ENCODE assay signal across 19 cellular contexts in genomic region chr1:45677751-45678245, GRCh38. TPM values are rescaled to one million over a fixed set of nuclear protein-coding genes. Genes with fewer than 3 reads are reported as not detected.
DNase-seq lines count a peak whose midpoint lies in the region; ATAC-seq and TF ChIP-seq lines count a peak whose summit lies in the region.
"Had no signal": no experiment of that assay in that cellular context is flagged by ENCODE, and none has a peak within 500 bp of the region (broad histone marks: within the 10 kb centered on the region; RNA-seq: fewer than 3 reads in every experiment).

No MANE protein-coding gene starts in this region.

- peak overlapping the region; percentile 38 for H3K4me3 Mint-ChIP-seq in activated naive CD8-positive, alpha-beta T cell
- no peak overlapping the region for H3K4me3 Mint-ChIP-seq in activated naive CD8-positive, alpha-beta T cell treated with anti-CD3 and anti-CD28 coated beads, Interleukin-2, amount 50 U/mL, for 24 hours
- H3K4me3 Mint-ChIP-seq in HFFc6: no peak overlapping the region
- H3K4me3 Mint-ChIP-seq in effector memory CD8-positive, alpha-beta T cell: peak overlapping the region in 1 of 2 donors; percentile 41
- H3K4me3 Mint-ChIP-seq: activated B cell treated with CpG ODN at 0.5 μM for 24 hours; activated CD4-positive, alpha-beta memory T cell treated with anti-CD3 and anti-CD28 coated beads, Interleukin-2, amount 10 ng/mL, durations not matched to agents 7 days and 5 days; T-helper 2 cell treated with Interferon-gamma antibody and Interleukin-4, amounts not matched to agents 5 μg/mL and 100 μg/mL, for 36 hours had no signal

- intact Hi-C loops in gastrocnemius medialis (cut with DNase I; ENCODE audit: low total_unique reads): no loop called here

- ATAC-seq in activated naive CD8-positive, alpha-beta T cell treated with anti-CD3 and anti-CD28 coated beads, Interleukin-2, amount 50 U/mL, for 24 hours: no peak
- no peak for ATAC-seq in effector memory CD8-positive, alpha-beta T cell (replicated peaks)
- no peak for ATAC-seq in gastrocnemius medialis
- ATAC-seq in GM18858 (IDR thresholded peaks at IDR 0.05; ENCODE audit: unreplicated experiment): no peak

- TF ChIP-seq CTCF in HFFc6 (IDR thresholded peaks at IDR 0.05) (no peak), gastrocnemius medialis (IDR thresholded peaks at IDR 0.05 in 4 of 5, conservative IDR thresholded peaks at IDR 0.05 in 1 of 5) (no peak)

- H3K4me1 ChIP-seq in gastrocnemius medialis: peaks cover 90 to 98% of the 10 kb centered on the region in 2 donors

- peaks cover 92% of the 10 kb centered on the region for H3K4me1 Mint-ChIP-seq in activated naive CD8-positive, alpha-beta T cell (ENCODE audit: low read depth)
- H3K4me1 Mint-ChIP-seq in activated naive CD8-positive, alpha-beta T cell treated with anti-CD3 and anti-CD28 coated beads, Interleukin-2, amount 50 U/mL, for 24 hours: peaks cover 82% of the 10 kb centered on the region
- peaks cover 76% of the 10 kb centered on the region for H3K4me1 Mint-ChIP-seq in HFFc6 (ENCODE audit: low read depth)
- H3K4me1 Mint-ChIP-seq in effector memory CD8-positive, alpha-beta T cell (ENCODE audit: low read depth in 2 of 2): peaks cover 62 to 84% of the 10 kb centered on the region in 2 donors

- peak overlapping the region; percentile 74 to 98 (median 86) for H3K27ac ChIP-seq in gastrocnemius medialis
- H3K27ac ChIP-seq: PC-9, SJSA1 had no signal

- no peaks in the 10 kb centered on the region for H3K9me3 ChIP-seq in gastrocnemius medialis
- H3K9me3 ChIP-seq: SJSA1, uterus had no signal

- no peak for TF ChIP-seq POLR2A in gastrocnemius medialis (IDR thresholded peaks at IDR 0.05)

- H3K4me3 ChIP-seq in gastrocnemius medialis (no peak overlapping the region), H7 (ENCODE audit: insufficient read depth, low read depth, low read length) (no peak overlapping the region)
- H3K4me3 ChIP-seq: PC-9, SJSA1, uterus had no signal

- H3K27ac Mint-ChIP-seq in activated naive CD8-positive, alpha-beta T cell: no peak overlapping the region
- no peak overlapping the region for H3K27ac Mint-ChIP-seq in activated naive CD8-positive, alpha-beta T cell treated with anti-CD3 and anti-CD28 coated beads, Interleukin-2, amount 50 U/mL, for 24 hours
- H3K27ac Mint-ChIP-seq in HFFc6: peak overlapping the region; percentile 22; the same call in 1 of the 2 replicates
- H3K27ac Mint-ChIP-seq in effector memory CD8-positive, alpha-beta T cell: peak overlapping the region; percentile 59 to 67
- H3K27ac Mint-ChIP-seq: activated B cell treated with CpG ODN at 0.5 μM for 24 hours; activated CD4-positive, alpha-beta memory T cell treated with anti-CD3 and anti-CD28 coated beads, Interleukin-2, amount 10 ng/mL, durations not matched to agents 7 days and 5 days; T-helper 2 cell treated with Interferon-gamma antibody and Interleukin-4, amounts not matched to agents 5 μg/mL and 100 μg/mL, for 36 hours had no signal

- in situ Hi-C loops in gastrocnemius medialis (cut with MboI; ENCODE audit: low sequenced_read_pairs in 4 of 4): loop anchor here in 1 of 4 donors (25.0 kb wide), 1 partner anchor 90 kb away; the partner anchor contains the start of gene NASP

- no peaks in the 10 kb centered on the region for H3K27me3 Mint-ChIP-seq in activated naive CD8-positive, alpha-beta T cell
- no peaks in the 10 kb centered on the region for H3K27me3 Mint-ChIP-seq in activated naive CD8-positive, alpha-beta T cell treated with anti-CD3 and anti-CD28 coated beads, Interleukin-2, amount 50 U/mL, for 24 hours
- no peaks in the 10 kb centered on the region for H3K27me3 Mint-ChIP-seq in HFFc6 (ENCODE audit: insufficient read depth)
- no peaks in the 10 kb centered on the region for H3K27me3 Mint-ChIP-seq in effector memory CD8-positive, alpha-beta T cell
- H3K27me3 Mint-ChIP-seq: activated B cell treated with CpG ODN at 0.5 μM for 24 hours; activated CD4-positive, alpha-beta memory T cell treated with anti-CD3 and anti-CD28 coated beads, Interleukin-2, amount 10 ng/mL, durations not matched to agents 7 days and 5 days had no signal

- no peaks in the 10 kb centered on the region for H3K9me3 Mint-ChIP-seq in activated naive CD8-positive, alpha-beta T cell (ENCODE audit: low read depth)
- H3K9me3 Mint-ChIP-seq in activated naive CD8-positive, alpha-beta T cell treated with anti-CD3 and anti-CD28 coated beads, Interleukin-2, amount 50 U/mL, for 24 hours: no peaks in the 10 kb centered on the region
- no peaks in the 10 kb centered on the region for H3K9me3 Mint-ChIP-seq in HFFc6
- H3K9me3 Mint-ChIP-seq in effector memory CD8-positive, alpha-beta T cell: no peaks in the 10 kb centered on the region
- H3K9me3 Mint-ChIP-seq: activated B cell treated with CpG ODN at 0.5 μM for 24 hours; activated CD4-positive, alpha-beta memory T cell treated with anti-CD3 and anti-CD28 coated beads, Interleukin-2, amount 10 ng/mL, durations not matched to agents 7 days and 5 days; T-helper 2 cell treated with Interferon-gamma antibody and Interleukin-4, amounts not matched to agents 5 μg/mL and 100 μg/mL, for 36 hours had no signal

- peaks cover 4% of the 10 kb centered on the region for H3K36me3 Mint-ChIP-seq in activated naive CD8-positive, alpha-beta T cell
- peaks cover 3% of the 10 kb centered on the region for H3K36me3 Mint-ChIP-seq in activated naive CD8-positive, alpha-beta T cell treated with anti-CD3 and anti-CD28 coated beads, Interleukin-2, amount 50 U/mL, for 24 hours (ENCODE audit: low read depth)
- H3K36me3 Mint-ChIP-seq in HFFc6 (ENCODE audit: low read depth): peaks cover 7% of the 10 kb centered on the region
- H3K36me3 Mint-ChIP-seq in effector memory CD8-positive, alpha-beta T cell (ENCODE audit: insufficient read depth): peaks cover 5% of the 10 kb centered on the region

- H3K27me3 ChIP-seq in gastrocnemius medialis (no peaks in the 10 kb centered on the region), H7 (ENCODE audit: control insufficient read depth, insufficient read depth, low read length) (no peaks in the 10 kb centered on the region)
- H3K27me3 ChIP-seq: SJSA1, uterus had no signal

- DNase-seq in activated naive CD8-positive, alpha-beta T cell treated with anti-CD3 and anti-CD28 coated beads, Interleukin-2, amount 50 U/mL, for 24 hours: no peak
- DNase-seq in HFFc6: no peak
- no peak for DNase-seq in effector memory CD8-positive, alpha-beta T cell
- no peak for DNase-seq in gastrocnemius medialis
- no peak for DNase-seq in stimulated activated CD4-positive, alpha-beta T cell treated with anti-CD3 and anti-CD28 coated beads, Interleukin-1b, Interleukin-23, amount 100 ng/mL, for 48 hours
- DNase-seq in H7: no peak
- DNase-seq: activated B cell treated with CpG ODN at 0.5 μM for 24 hours; activated CD4-positive, alpha-beta memory T cell treated with anti-CD3 and anti-CD28 coated beads, Interleukin-2, amount 10 ng/mL, durations not matched to agents 7 days and 5 days; aorta; NCI-H774; PC-9; retina; stimulated activated CD4-positive, alpha-beta T cell treated with anti-CD3 and anti-CD28 coated beads, Interleukin-15, amount 100 ng/mL, for 24 hours; substantia nigra; uterus had no signal

- H3K36me3 ChIP-seq in gastrocnemius medialis (no peaks in the 10 kb centered on the region), H7 (replicated peaks; ENCODE audit: control insufficient read depth, insufficient read depth, low read length) (no peaks in the 10 kb centered on the region)
- H3K36me3 ChIP-seq: uterus had no signal

RNA-seq across cellular contexts. Expression of gene GPBP1L1, which starts 8.5 kb away (rescaled TPM):
- total RNA-seq in HFFc6 (2021; fragmentation: NEBNext Ultra II Directional; extraction: Animal tissue kit (Norgen Biotek cat#: 25700)): 10 to 100 TPM; 66.5 to 76.7 (median 68.1) TPM
- 10 to 100 TPM; 58.5 to 99.5 (median 81.8) TPM for total RNA-seq in gastrocnemius medialis
- total RNA-seq in H7 (2014; rRNA removed; shearing (Covaris generic)): 156 and 178 TPM in 2 replicates

RNA-seq across cellular contexts. Expression of gene TMEM69, which starts 10.2 kb away (rescaled TPM):
- total RNA-seq in HFFc6 (2021; fragmentation: NEBNext Ultra II Directional; extraction: Animal tissue kit (Norgen Biotek cat#: 25700)): 10 to 100 TPM; 18.5 to 27.5 (median 22.1) TPM
- total RNA-seq in gastrocnemius medialis: 10 to 100 TPM; 19.5 to 32.0 (median 22.0) TPM
- 143 and 144 TPM in 2 replicates for total RNA-seq in H7 (2014; rRNA removed; shearing (Covaris generic))

RNA-seq across cellular contexts. Expression of gene CCDC17, which starts 53.9 kb away (rescaled TPM):
- under 1 TPM; 0.24 to 0.79 (median 0.31) TPM for total RNA-seq in HFFc6 (2021; fragmentation: NEBNext Ultra II Directional; extraction: Animal tissue kit (Norgen Biotek cat#: 25700))
- 1 to 10 TPM in 2 of 4 donors, under 1 TPM in 2; 0.12 to 6.9 (median 0.60) TPM for total RNA-seq in gastrocnemius medialis
- 3.0 and 7.4 TPM in 2 replicates for total RNA-seq in H7 (2014; rRNA removed; shearing (Covaris generic))

Comparison
In these comparisons a context has a peak if more than half of its experiments do, and no peak if none do; other contexts are left out.
1. H3K27ac Mint-ChIP-seq: peak in HFFc6 (single experiment) and effector memory CD8-positive, alpha-beta T cell (2 of 2); none in activated naive CD8-positive, alpha-beta T cell (single experiment) and activated naive CD8-positive, alpha-beta T cell treated with anti-CD3 and anti-CD28 coated beads, Interleukin-2, amount 50 U/mL, for 24 hours (single experiment).